In genomic region chr1:182604128-182604834, GRCh38 we compare ENCODE assay signal across 8 cellular contexts. TPM values are rescaled to one million over a fixed set of nuclear protein-coding genes. Genes with fewer than 3 reads are reported as not detected.
DNase-seq lines count a peak whose midpoint lies in the region; ATAC-seq and TF ChIP-seq lines count a peak whose summit lies in the region.

Gene RGS16, minus strand, starts transcription at chr1:182604389. Its CDS starts 130 bp downstream, at chr1:182604259.

- H3K36me3 ChIP-seq in SU-DHL-6 (ENCODE audit: low read length) (no peaks in the 10 kb centered on the region; the same call in none of the 2 replicates), trophoblast cell (ENCODE audit: control insufficient read depth in 1 of 2, insufficient read depth in 2 of 2, low read length in 2 of 2) (peaks cover 27 to 29% of the 10 kb centered on the region in 2 experiments)

- peak within 1 kb of the TSS; percentile 80 for H3K9ac ChIP-seq in SU-DHL-6 (ENCODE audit: low read length)
- H3K9ac ChIP-seq in trophoblast cell (ENCODE audit: low read length), result no peak within 1 kb of the TSS

- H2BK120ac ChIP-seq in trophoblast cell (ENCODE audit: insufficient read depth, low read length, poor library complexity), result peak within 1 kb of the TSS; percentile 3

- H3K4ac ChIP-seq in trophoblast cell (ENCODE audit: low read depth, low read length), result peak within 1 kb of the TSS; percentile 78

- DNase-seq in GM12865 (ENCODE audit: low read depth) (peak; percentile 98), NCI-H128 (lab: John Stamatoyannopoulos, UW; ENCODE audit: unreplicated experiment) (peak; percentile 90), Right ventricle myocardium superior (peak; percentile 97), trophoblast cell (peak; percentile 89 to 93), type B pancreatic cell (ENCODE audit: extremely low spot score, unreplicated experiment) (peak; percentile 86)
- DNase-seq in activated naive CD8-positive, alpha-beta T cell treated with anti-CD3 and anti-CD28 coated beads for 36 hours, result peak; percentile 96

- H4K12ac ChIP-seq in trophoblast cell (ENCODE audit: low read depth, low read length), result peak within 1 kb of the TSS; percentile 39

- peaks cover 37% of the 10 kb centered on the region for H3K4me1 Mint-ChIP-seq in activated naive CD8-positive, alpha-beta T cell treated with anti-CD3 and anti-CD28 coated beads for 36 hours
- peaks cover 30% of the 10 kb centered on the region for H3K4me1 Mint-ChIP-seq in type B pancreatic cell (ENCODE audit: unreplicated experiment)

- peaks cover 17% of the 10 kb centered on the region for H3F3A ChIP-seq in SU-DHL-6 (ENCODE audit: insufficient read depth)

- H3K79me2 ChIP-seq in SU-DHL-6 (ENCODE audit: insufficient read depth, low read length) (peaks cover 19% of the 10 kb centered on the region), trophoblast cell (ENCODE audit: control insufficient read depth, insufficient read depth, low read length, poor library complexity) (peaks cover 19% of the 10 kb centered on the region)

- peak within 1 kb of the TSS; percentile 43 for H4K8ac ChIP-seq in trophoblast cell (ENCODE audit: low read depth, low read length)

- no peak within 1 kb of the TSS for H2BK12ac ChIP-seq in trophoblast cell (ENCODE audit: low read length)

- H3K9me3 Mint-ChIP-seq in activated naive CD8-positive, alpha-beta T cell treated with anti-CD3 and anti-CD28 coated beads for 36 hours, result no peaks in the 10 kb centered on the region
- H3K9me3 Mint-ChIP-seq in type B pancreatic cell, result no peaks in the 10 kb centered on the region

- peaks cover 8% of the 10 kb centered on the region for H3K36me3 Mint-ChIP-seq in activated naive CD8-positive, alpha-beta T cell treated with anti-CD3 and anti-CD28 coated beads for 36 hours
- no peaks in the 10 kb centered on the region for H3K36me3 Mint-ChIP-seq in type B pancreatic cell

- H3K9me3 ChIP-seq in SU-DHL-6 (ENCODE audit: insufficient read depth, low read length) (no peaks in the 10 kb centered on the region), trophoblast cell (ENCODE audit: insufficient read depth, low read depth, low read length) (peaks cover 3% of the 10 kb centered on the region)

- peak within 1 kb of the TSS; percentile 79 for H3K18ac ChIP-seq in trophoblast cell (ENCODE audit: low read length)

- peak within 1 kb of the TSS; percentile 77 for H2AFZ ChIP-seq in SU-DHL-6 (ENCODE audit: low read depth, low read length, severe bottlenecking)
- H2AFZ ChIP-seq in trophoblast cell (ENCODE audit: insufficient read depth, low read length, poor library complexity), result peak within 1 kb of the TSS; percentile 42

- peak within 1 kb of the TSS; percentile 43 for H2BK5ac ChIP-seq in trophoblast cell (ENCODE audit: low read depth, low read length, poor library complexity)

- no peak for TF ChIP-seq CTCF in GM12865 (IDR thresholded peaks at IDR 0.05; ENCODE audit: insufficient read depth, low read depth, low read length, missing control alignments)
- no peak for TF ChIP-seq CTCF in SU-DHL-6 (IDR thresholded peaks at IDR 0.05; ENCODE audit: insufficient read depth, low read length, poor library complexity, severe bottlenecking)
- TF ChIP-seq CTCF in type B pancreatic cell (conservative IDR thresholded peaks at IDR 0.05), result no peak

- H3K4me2 ChIP-seq in SU-DHL-6 (ENCODE audit: low read depth, low read length, poor library complexity, severe bottlenecking) (peak within 1 kb of the TSS; percentile 83), trophoblast cell (ENCODE audit: low read length) (peak within 1 kb of the TSS; percentile 76)

- ATAC-seq in HG02642 (IDR thresholded peaks at IDR 0.05; ENCODE audit: poor library complexity, unreplicated experiment), result peak; percentile 90
- peak; percentile 98 for ATAC-seq in Right ventricle myocardium superior (ENCODE audit: poor library complexity)

- H3K27me3 ChIP-seq in SU-DHL-6 (ENCODE audit: low read length) (no peaks in the 10 kb centered on the region), trophoblast cell (ENCODE audit: insufficient read depth, low read length) (no peaks in the 10 kb centered on the region)

- peaks cover 28 to 31% of the 10 kb centered on the region in 2 experiments for H3K4me1 ChIP-seq in trophoblast cell (ENCODE audit: control insufficient read depth in 1 of 2, insufficient read depth in 2 of 2, low read length in 2 of 2)

- H3K79me1 ChIP-seq in trophoblast cell (ENCODE audit: low read length), result peaks cover 26% of the 10 kb centered on the region

- intact Hi-C loops in Right ventricle myocardium superior (cut with DNase I), result loop anchor here (5.0 kb wide), 1 partner anchor 517 kb away; no protein-coding TSS in a partner anchor

- peak within 1 kb of the TSS; percentile 67 for H3K27ac ChIP-seq in SU-DHL-6 (ENCODE audit: low read depth, low read length)
- peak within 1 kb of the TSS; percentile 22 for H3K27ac ChIP-seq in trophoblast cell (ENCODE audit: low read depth, low read length)

- peak within 1 kb of the TSS; percentile 52 for H3K14ac ChIP-seq in trophoblast cell (ENCODE audit: low read length)

- no peak within 1 kb of the TSS for H3K23ac ChIP-seq in trophoblast cell (ENCODE audit: low read length)

- H3K27ac Mint-ChIP-seq in activated naive CD8-positive, alpha-beta T cell treated with anti-CD3 and anti-CD28 coated beads for 36 hours, result no peak within 1 kb of the TSS
- H3K27ac Mint-ChIP-seq in type B pancreatic cell, result peak within 1 kb of the TSS; percentile 76

- no peak within 1 kb of the TSS for H2AK5ac ChIP-seq in trophoblast cell (ENCODE audit: low read length)

- H3K4me3 Mint-ChIP-seq in activated naive CD8-positive, alpha-beta T cell treated with anti-CD3 and anti-CD28 coated beads for 36 hours, result no peak within 1 kb of the TSS
- no peak within 1 kb of the TSS for H3K4me3 Mint-ChIP-seq in type B pancreatic cell

- H4K91ac ChIP-seq in trophoblast cell (ENCODE audit: low read depth, low read length), result peak within 1 kb of the TSS; percentile 26

- no CpG with 5 or more reads among the region's 44 CpGs for WGBS in trophoblast cell (ENCODE audit: extremely low coverage, insufficient coverage, insufficient read length)

- no peaks in the 10 kb centered on the region for H3K9me2 ChIP-seq in SU-DHL-6 (replicated peaks; ENCODE audit: insufficient read depth, low read length)

- no peaks in the 10 kb centered on the region; the same call in 1 of the 2 replicates for H4K20me1 ChIP-seq in SU-DHL-6 (ENCODE audit: low read depth, low read length)

- peak within 1 kb of the TSS; percentile 81 for H3K4me3 ChIP-seq in GM12865 (ENCODE audit: low read depth, low read length)
- H3K4me3 ChIP-seq in SU-DHL-6 (ENCODE audit: insufficient read depth, low read length, poor library complexity, severe bottlenecking), result peak within 1 kb of the TSS; percentile 75
- H3K4me3 ChIP-seq in trophoblast cell (ENCODE audit: low read depth, low read length), result peak within 1 kb of the TSS; percentile 82

- H3K27me3 Mint-ChIP-seq in activated naive CD8-positive, alpha-beta T cell treated with anti-CD3 and anti-CD28 coated beads for 36 hours, result peaks cover 19% of the 10 kb centered on the region
- H3K27me3 Mint-ChIP-seq in type B pancreatic cell, result peaks cover 26% of the 10 kb centered on the region

RNA-seq across cellular contexts. Expression of gene RGS16, which starts in this region (rescaled TPM):
- total RNA-seq in activated naive CD8-positive, alpha-beta T cell treated with anti-CD3 and anti-CD28 coated beads for 36 hours, result 10 to 100 TPM; 68.1 to 70.7 TPM
- total RNA-seq in Right ventricle myocardium superior (1.0 TPM), type B pancreatic cell (ENCODE audit: low replicate concordance) (9.7 and 14.6 TPM in 2 replicates)
- 138 and 141 TPM in 2 replicates for polyA plus RNA-seq in trophoblast cell (2013)

Comparison
In these comparisons a context has a peak if more than half of its experiments do, and no peak if none do; other contexts are left out.
1. Peak in every context shown above with its lines: DNase-seq, ATAC-seq, H3K4me3 ChIP-seq and H3K27ac ChIP-seq.